20 cellular contexts compared by ENCODE assay signal in the genomic region with DNA sequence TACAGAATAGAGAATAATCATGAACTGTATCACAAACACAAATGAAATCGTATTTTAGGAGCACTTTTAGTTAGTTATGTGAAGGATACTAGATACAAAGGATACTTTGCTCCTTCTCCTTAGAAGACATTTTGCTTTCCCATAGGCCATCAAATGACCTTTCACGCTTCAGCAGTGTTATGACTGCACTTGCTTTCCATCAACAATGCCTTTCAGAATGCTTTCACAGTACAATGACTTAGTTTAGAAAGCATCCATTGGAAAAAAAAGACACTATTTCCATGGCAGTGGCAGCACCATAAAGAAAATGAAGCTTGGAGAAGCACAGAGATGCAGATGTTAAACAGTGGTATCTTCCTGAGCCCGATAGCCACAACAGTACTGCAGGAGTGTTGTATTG.
DNase-seq lines count a peak whose midpoint lies in the region; ATAC-seq and TF ChIP-seq lines count a peak whose summit lies in the region.
"Had no signal": no experiment of that assay in that cellular context is flagged by ENCODE, and none has a peak within 500 bp of the region (broad histone marks: within the 10 kb centered on the region; RNA-seq: fewer than 3 reads in every experiment).

No MANE protein-coding gene starts in this region.

- H3K4ac ChIP-seq in trophoblast cell (ENCODE audit: low read depth, low read length) = no peak overlapping the region

- H3K4me2 ChIP-seq in SK-N-SH (no peak overlapping the region), trophoblast cell (ENCODE audit: low read length) (no peak overlapping the region)

- CTCF ChIA-PET in SK-N-SH (lab: Yijun Ruan, JAX) = no interaction called here

- no peaks in the 10 kb centered on the region for H3K79me1 ChIP-seq in trophoblast cell (ENCODE audit: low read length)

- no peak overlapping the region for H3K18ac ChIP-seq in trophoblast cell (ENCODE audit: low read length)

- H3K4me1 ChIP-seq in SK-N-SH (ENCODE audit: control insufficient read depth in 1 of 2, insufficient read depth in 2 of 2, low read depth in 1 of 2, low read length in 1 of 2) (peaks cover 0 to 8% of the 10 kb centered on the region in 2 experiments; a peak in 1 of 4 replicates), neuron (ENCODE audit: insufficient read depth, low read length) (peaks cover 36% of the 10 kb centered on the region), trophoblast cell (ENCODE audit: control insufficient read depth in 1 of 2, insufficient read depth in 2 of 2, low read length in 2 of 2) (no peaks in the 10 kb centered on the region), body of pancreas (no peaks in the 10 kb centered on the region)

- no peaks in the 10 kb centered on the region for H3K9me3 Mint-ChIP-seq in activated T-cell treated with anti-CD3 and anti-CD28 coated beads, Interleukin-2, amount 50 U/mL, for 24 hours

- H4K20me1 ChIP-seq in SK-N-SH (ENCODE audit: insufficient read depth) = no peaks in the 10 kb centered on the region

- no peak overlapping the region for H4K8ac ChIP-seq in trophoblast cell (ENCODE audit: low read depth, low read length)

- H2BK120ac ChIP-seq in trophoblast cell (ENCODE audit: insufficient read depth, low read length, poor library complexity) = no peak overlapping the region

- H3K36me3 Mint-ChIP-seq in activated T-cell treated with anti-CD3 and anti-CD28 coated beads, Interleukin-2, amount 50 U/mL, for 24 hours (ENCODE audit: low read depth) = no peaks in the 10 kb centered on the region

- H3F3A ChIP-seq in SK-N-SH (replicated peaks; ENCODE audit: insufficient read depth) = peaks cover 20% of the 10 kb centered on the region

- H3K9ac ChIP-seq in SK-N-SH = no peak overlapping the region
- no peak overlapping the region for H3K9ac ChIP-seq in trophoblast cell (ENCODE audit: low read length)

- no peak overlapping the region for H2BK12ac ChIP-seq in trophoblast cell (ENCODE audit: low read length)

- peaks cover 7% of the 10 kb centered on the region for H3K4me1 Mint-ChIP-seq in activated T-cell treated with anti-CD3 and anti-CD28 coated beads, Interleukin-2, amount 50 U/mL, for 24 hours (ENCODE audit: low read depth)

- H3K4me3 Mint-ChIP-seq in activated T-cell treated with anti-CD3 and anti-CD28 coated beads, Interleukin-2, amount 50 U/mL, for 24 hours = no peak overlapping the region

- H3K9me2 ChIP-seq in SK-N-SH = no peaks in the 10 kb centered on the region

- no peak overlapping the region for H4K12ac ChIP-seq in trophoblast cell (ENCODE audit: low read depth, low read length)

- TF ChIP-seq EP300 in SK-N-SH (IDR thresholded peaks at IDR 0.05; ENCODE audit: borderline replicate concordance in 1 of 2, low read depth in 1 of 2, low read length in 1 of 2) = no peak

- no peak overlapping the region for H2AK5ac ChIP-seq in trophoblast cell (ENCODE audit: low read length)

- peak overlapping the region; percentile 20; the same call in 1 of the 2 replicates for H2AFZ ChIP-seq in SK-N-SH (ENCODE audit: low read depth)
- H2AFZ ChIP-seq in neuron (ENCODE audit: low read depth, low read length) = peak overlapping the region; percentile 77
- H2AFZ ChIP-seq in trophoblast cell (ENCODE audit: insufficient read depth, low read length, poor library complexity) = no peak overlapping the region

- TF ChIP-seq CTCF in SK-N-SH (IDR thresholded peaks at IDR 0.05) (no peak), body of pancreas (IDR thresholded peaks at IDR 0.05) (no peak)

- H3K4me3 ChIP-seq in SK-N-SH (ENCODE audit: low read depth in 2 of 2, low read length in 1 of 2) (no peak overlapping the region), neuron (ENCODE audit: low read length) (no peak overlapping the region), trophoblast cell (ENCODE audit: low read depth, low read length) (no peak overlapping the region), body of pancreas (no peak overlapping the region)

- H2BK5ac ChIP-seq in trophoblast cell (ENCODE audit: low read depth, low read length, poor library complexity) = no peak overlapping the region

- intact Hi-C loops in body of pancreas (cut with DNase I) = no loop called here

- ATAC-seq in SK-N-SH treated with all-trans-retinoic acid at 6 μM for 48 hours = no peak
- no peak for ATAC-seq in GM19328 (IDR thresholded peaks at IDR 0.05; ENCODE audit: unreplicated experiment)
- ATAC-seq in body of pancreas = no peak
- ATAC-seq: HCT116, Panc1, Right ventricle myocardium inferior had no signal

- no peak for TF ChIP-seq POLR2A in body of pancreas (IDR thresholded peaks at IDR 0.05)

- no peak for TF ChIP-seq RAD21 in SK-N-SH (IDR thresholded peaks at IDR 0.05; ENCODE audit: low read length)

- H3K36me3 ChIP-seq in SK-N-SH (replicated peaks in 1 of 2; ENCODE audit: control insufficient read depth in 1 of 2, insufficient read depth in 2 of 2, low read length in 1 of 2) (no peaks in the 10 kb centered on the region), neuron (ENCODE audit: insufficient read depth, low read length) (no peaks in the 10 kb centered on the region), trophoblast cell (ENCODE audit: control insufficient read depth in 1 of 2, insufficient read depth in 2 of 2, low read length in 2 of 2) (no peaks in the 10 kb centered on the region), body of pancreas (replicated peaks in 1 of 2; ENCODE audit: insufficient read depth in 1 of 2, low read depth in 2 of 2) (no peaks in the 10 kb centered on the region)

- POLR2A ChIA-PET in SK-N-SH (lab: Yijun Ruan, JAX) = no interaction called here

- WGBS in SK-N-SH (ENCODE audit: low lambda C conversion rate) = 82% methylated on average over 3 of the region's 3 CpGs
- no CpG with 5 or more reads among the region's 3 CpGs for WGBS in trophoblast cell (ENCODE audit: extremely low coverage, insufficient coverage, insufficient read length)
- WGBS in body of pancreas, 2 donors = 87 to 88% methylated on average over 3 of the region's 3 CpGs

- H3K9me3 ChIP-seq in SK-N-SH (no peaks in the 10 kb centered on the region), neuron (ENCODE audit: low read length) (no peaks in the 10 kb centered on the region), trophoblast cell (ENCODE audit: insufficient read depth, low read depth, low read length) (no peaks in the 10 kb centered on the region), body of pancreas (no peaks in the 10 kb centered on the region)

- DNase-seq in SK-N-SH = no peak
- DNase-seq in glomerular visceral epithelial cell (ENCODE audit: extremely low spot score) = peak; percentile 50
- no peak for DNase-seq in trophoblast cell
- DNase-seq in activated T-cell treated with anti-CD3 and anti-CD28 coated beads, Interleukin-2, amount 50 U/mL, for 24 hours = no peak
- DNase-seq in body of pancreas = no peak
- DNase-seq: DMS 273 treated with DMSO at 0.1 percent for 48 hours, Kasumi-1, MM.1S, NCI-H1092, NCI-H1436 treated with DMSO at 0.1 percent for 48 hours, NCI-H2029, NCI-H345, NCI-H526 had no signal

- no peak overlapping the region for H3K27ac Mint-ChIP-seq in activated T-cell treated with anti-CD3 and anti-CD28 coated beads, Interleukin-2, amount 50 U/mL, for 24 hours

- no peak overlapping the region for H4K91ac ChIP-seq in trophoblast cell (ENCODE audit: low read depth, low read length)

- H3K79me2 ChIP-seq in SK-N-SH (ENCODE audit: insufficient read depth) = no peaks in the 10 kb centered on the region
- H3K79me2 ChIP-seq in trophoblast cell (ENCODE audit: control insufficient read depth, insufficient read depth, low read length, poor library complexity) = no peaks in the 10 kb centered on the region

- no peak overlapping the region for H3K23ac ChIP-seq in trophoblast cell (ENCODE audit: low read length)

- H3K14ac ChIP-seq in trophoblast cell (ENCODE audit: low read length) = no peak overlapping the region

- H3K27ac ChIP-seq in SK-N-SH (ENCODE audit: low read depth in 2 of 2, low read length in 1 of 2) (no peak overlapping the region), trophoblast cell (ENCODE audit: low read depth, low read length) (no peak overlapping the region), body of pancreas (no peak overlapping the region)
- H3K27ac ChIP-seq: 22Rv1 had no signal

- H3K27me3 Mint-ChIP-seq in activated T-cell treated with anti-CD3 and anti-CD28 coated beads, Interleukin-2, amount 50 U/mL, for 24 hours = peaks cover 36% of the 10 kb centered on the region

- H3K27me3 ChIP-seq in SK-N-SH (ENCODE audit: insufficient read depth) (no peaks in the 10 kb centered on the region), neuron (ENCODE audit: insufficient read depth, low read length) (no peaks in the 10 kb centered on the region), trophoblast cell (ENCODE audit: insufficient read depth, low read length) (no peaks in the 10 kb centered on the region), body of pancreas (no peaks in the 10 kb centered on the region)

TF ChIP-seq in SK-N-SH, 30 proteins besides CTCF, POLR2A, EP300 and RAD21 (continues in another document):
- TF ChIP-seq CHD2 (IDR thresholded peaks at IDR 0.05; ENCODE audit: low read length, partially characterized antibody) = no peak
- no peak for TF ChIP-seq NRF1 (IDR thresholded peaks at IDR 0.05; ENCODE audit: low read depth, low read length)
- no peak for TF ChIP-seq SIN3A (IDR thresholded peaks at IDR 0.05; ENCODE audit: borderline replicate concordance, low read depth, low read length)
- TF ChIP-seq RFX5 (IDR thresholded peaks at IDR 0.05; ENCODE audit: low read length) = no peak
- no peak for TF ChIP-seq TEAD4 (IDR thresholded peaks at IDR 0.05; ENCODE audit: borderline replicate concordance, insufficient read depth)
- TF ChIP-seq MXI1 (IDR thresholded peaks at IDR 0.05; ENCODE audit: low read depth, low read length) = no peak
- no peak for TF ChIP-seq GABPA (IDR thresholded peaks at IDR 0.05; ENCODE audit: low read depth)
- TF ChIP-seq NFIC (IDR thresholded peaks at IDR 0.05; ENCODE audit: borderline replicate concordance) = no peak
- no peak for TF ChIP-seq EZH2phosphoT487 (IDR thresholded peaks at IDR 0.05; ENCODE audit: borderline replicate concordance, low read depth)
- no peak for TF ChIP-seq SMC3 (IDR thresholded peaks at IDR 0.05; ENCODE audit: low read depth, low read length)

TF ChIP-seq in SK-N-SH treated with all-trans-retinoic acid at 6 μM for 48 hours, 23 proteins besides CTCF, POLR2A, EP300 and RAD21 (continues in another document):
- TF ChIP-seq ZNF8 (CRISPR knock-in tag; IDR thresholded peaks at IDR 0.05) (no peak), SNAI2 (CRISPR knock-in tag; IDR thresholded peaks at IDR 0.05) (no peak), ISL1 (CRISPR knock-in tag; IDR thresholded peaks at IDR 0.05) (no peak)
